Comparison of ENCODE assay signal across 1 cellular context in genomic region chr10:6035101-6035834, GRCh38.
TF ChIP-seq lines count a peak whose summit lies in the region.

No MANE protein-coding gene starts in this region.

TF ChIP-seq in K562, 482 proteins besides CTCF, POLR2A, EP300 and RAD21:
- TF ChIP-seq NFIC (IDR thresholded peaks at IDR 0.05) (peak; percentile 76), RFX1 (IDR thresholded peaks at IDR 0.05) (no peak)
TF ChIP-seq in K562: peak in this region for 1.
